ENCODE assay signal across 13 cellular contexts in the genomic region with DNA sequence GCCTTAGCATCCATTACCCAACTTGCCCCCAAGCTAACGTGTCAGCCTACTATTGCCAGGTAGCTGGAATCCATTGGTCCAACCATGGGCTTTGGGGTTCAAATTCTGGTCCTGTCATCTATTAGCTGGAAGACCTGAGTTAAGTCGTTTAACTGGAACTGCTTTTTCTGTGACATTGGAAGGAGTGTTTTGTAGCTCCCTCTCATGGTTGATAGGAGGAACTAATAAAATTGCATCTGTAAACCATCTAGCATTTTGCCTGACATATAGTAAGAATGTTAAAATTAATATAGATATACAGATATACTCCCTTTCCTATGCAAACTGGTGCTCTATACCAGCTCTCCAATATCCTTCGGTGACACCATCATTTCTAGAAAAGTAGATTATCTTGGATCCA. TPM values are rescaled to one million over a fixed set of nuclear protein-coding genes. Genes with fewer than 3 reads are reported as not detected.
DNase-seq lines count a peak whose midpoint lies in the region; ATAC-seq, FAIRE-seq and TF ChIP-seq lines count a peak whose summit lies in the region.
"Had no signal": no experiment of that assay in that cellular context is flagged by ENCODE, and none has a peak within 500 bp of the region (broad histone marks: within the 10 kb centered on the region; RNA-seq: fewer than 3 reads in every experiment).

No MANE protein-coding gene starts in this region.

- peak; percentile 32; the same call in 1 of the 2 replicates for TF ChIP-seq RAD21 in GM12878 (IDR thresholded peaks at IDR 0.05; ENCODE audit: insufficient read depth, low read depth, low read length)

- CTCF ChIA-PET in GM12878 (lab: Yijun Ruan, JAX), result interaction anchor here (0.6 to 2.6 kb wide), 19 partner anchors 10 to 588 kb away, joined by 3 to 14 read pairs (median 4); no protein-coding TSS in a partner anchor

- BruUV-seq in GM12878 (replicated peaks; lab: Mats Ljungman, UMichigan), result no TSS peak

- H3K9me3 ChIP-seq in Karpas-422 (ENCODE audit: low read length) (no peaks in the 10 kb centered on the region), GM12878 (replicated peaks; ENCODE audit: control insufficient read depth, insufficient read depth, low read length) (no peaks in the 10 kb centered on the region)
- H3K9me3 ChIP-seq: suprapubic skin had no signal

- no peak for TF ChIP-seq EP300 in GM12878 (IDR thresholded peaks at IDR 0.05; ENCODE audit: borderline replicate concordance in 1 of 2, control insufficient read depth in 1 of 2, low read depth in 2 of 2, low read length in 2 of 2)

- RAD21 ChIA-PET in GM12878 (lab: Charles Lee; ENCODE audit: unreplicated experiment), result interaction anchor here (1.6 to 1.7 kb wide), 2 partner anchors 10 to 25 kb away, joined by 4 to 8 read pairs; no protein-coding TSS in a partner anchor

- no peak for FAIRE-seq in GM12878 (lab: Jason Lieb, UNC)

- H3K36me3 ChIP-seq in GM06990 (ENCODE audit: control insufficient read depth, insufficient read depth, low read length), result no peaks in the 10 kb centered on the region
- H3K36me3 ChIP-seq in Karpas-422 (ENCODE audit: insufficient read depth, low read length), result no peaks in the 10 kb centered on the region
- no peaks in the 10 kb centered on the region for H3K36me3 ChIP-seq in GM12878 (ENCODE audit: control insufficient read depth in 2 of 2, insufficient read depth in 2 of 2, low read length in 1 of 2)
- H3K36me3 ChIP-seq: suprapubic skin, WERI-Rb-1 had no signal

- H3K4me2 ChIP-seq in Karpas-422 (ENCODE audit: low read depth, low read length, poor library complexity, severe bottlenecking), result no peak overlapping the region
- H3K4me2 ChIP-seq in GM12878 (ENCODE audit: control insufficient read depth, insufficient read depth), result no peak overlapping the region

- 18% methylated on average over 3 of the region's 3 CpGs for WGBS in GM12878 (ENCODE audit: insufficient coverage, insufficient replicate concordance, low lambda C conversion rate, missing lambda C conversion rate)

- H4K20me1 ChIP-seq in Karpas-422 (ENCODE audit: insufficient read depth, low read depth, low read length) (no peaks in the 10 kb centered on the region), GM12878 (ENCODE audit: control insufficient read depth, insufficient read depth) (no peaks in the 10 kb centered on the region)

- intact Hi-C loops in GM12878 (cut with micrococcal nuclease; ENCODE audit: unreplicated experiment), result no loop called here

- TF ChIP-seq CTCF in GM06990 (IDR thresholded peaks at IDR 0.05; ENCODE audit: insufficient read depth, low read length, poor library complexity, severe bottlenecking) (peak; percentile 35), GM12878 (IDR thresholded peaks at IDR 0.05 in 2 of 3, conservative IDR thresholded peaks at IDR 0.05 in 1 of 3; ENCODE audit: control insufficient read depth in 2 of 3, extremely low read depth in 1 of 3, insufficient read depth in 1 of 3, low read depth in 3 of 3, low read length in 3 of 3) (peak in 2 of 3 experiments; percentile 21 to 34; a peak in 3 of 6 replicates), nephron (IDR thresholded peaks at IDR 0.05; ENCODE audit: unreplicated experiment in 3 of 3) (peak; percentile 15 to 35 (median 24))

- POLR2A ChIA-PET in GM12878 (lab: Charles Lee), result interaction anchor here (0.7 kb wide), 1 partner anchor 22 kb away, joined by 3 read pairs; no protein-coding TSS in a partner anchor

- H3K9me3 Mint-ChIP-seq in nephron, result no peaks in the 10 kb centered on the region
- H3K9me3 Mint-ChIP-seq: activated T-helper 17 cell treated with anti-CD3 and anti-CD28 coated beads, Interleukin-2, amount 50 U/mL, for 72 hours; effector memory CD8-positive, alpha-beta T cell; natural killer cell had no signal

- H3K9ac ChIP-seq in Karpas-422 (ENCODE audit: low read length) (no peak overlapping the region), GM12878 (ENCODE audit: control insufficient read depth, insufficient read depth, low read length) (no peak overlapping the region)

- H3K4me1 Mint-ChIP-seq in nephron, result peaks cover 71% of the 10 kb centered on the region
- H3K4me1 Mint-ChIP-seq: activated T-helper 17 cell treated with anti-CD3 and anti-CD28 coated beads, Interleukin-2, amount 50 U/mL, for 72 hours; natural killer cell had no signal

- H3K79me2 ChIP-seq in Karpas-422 (ENCODE audit: low read length), result no peaks in the 10 kb centered on the region
- no peaks in the 10 kb centered on the region for H3K79me2 ChIP-seq in GM12878 (ENCODE audit: control insufficient read depth, insufficient read depth, low read length)

- ATAC-seq in GM12878 (no peak; the same call in 2 of the 3 replicates), GM18502 (IDR thresholded peaks at IDR 0.05; ENCODE audit: poor library complexity, unreplicated experiment) (no peak), HG03095 (IDR thresholded peaks at IDR 0.05; ENCODE audit: unreplicated experiment) (no peak), GM19467 (IDR thresholded peaks at IDR 0.05; ENCODE audit: unreplicated experiment) (no peak)
- ATAC-seq: activated T-helper 17 cell treated with anti-CD3 and anti-CD28 coated beads, Interleukin-2, amount 50 U/mL, for 72 hours; effector memory CD8-positive, alpha-beta T cell; natural killer cell had no signal

- H3K9me2 ChIP-seq in Karpas-422 (replicated peaks; ENCODE audit: insufficient read depth, low read length), result no peaks in the 10 kb centered on the region

- peak overlapping the region in 1 of 3 experiments; percentile 6 for H3K4me3 Mint-ChIP-seq in nephron
- H3K4me3 Mint-ChIP-seq: activated T-helper 17 cell treated with anti-CD3 and anti-CD28 coated beads, Interleukin-2, amount 50 U/mL, for 72 hours; effector memory CD8-positive, alpha-beta T cell; natural killer cell had no signal

- H3K4me3 ChIP-seq in GM06990 (replicated peaks; ENCODE audit: low read depth, low read length) (no peak overlapping the region), Karpas-422 (ENCODE audit: low read length) (no peak overlapping the region), GM12878 (no peak overlapping the region)
- H3K4me3 ChIP-seq: suprapubic skin had no signal

- in situ Hi-C loops in GM12878 (cut with MboI), result no loop called here

- H3K27me3 ChIP-seq in GM06990 (replicated peaks; ENCODE audit: control insufficient read depth, insufficient read depth, low read length) (no peaks in the 10 kb centered on the region), Karpas-422 (ENCODE audit: low read length) (no peaks in the 10 kb centered on the region), GM12878 (replicated peaks in 1 of 2; ENCODE audit: control insufficient read depth in 2 of 2, insufficient read depth in 2 of 2, low read length in 1 of 2) (no peaks in the 10 kb centered on the region; a peak in 1 of 4 replicates)

- H3K27ac Mint-ChIP-seq in nephron, result peak overlapping the region; percentile 60 to 88 (median 76)
- H3K27ac Mint-ChIP-seq: activated T-helper 17 cell treated with anti-CD3 and anti-CD28 coated beads, Interleukin-2, amount 50 U/mL, for 72 hours; effector memory CD8-positive, alpha-beta T cell; natural killer cell had no signal

- H3K27ac ChIP-seq in Karpas-422 (ENCODE audit: low read length) (no peak overlapping the region), GM12878 (ENCODE audit: control insufficient read depth, insufficient read depth) (no peak overlapping the region)
- H3K27ac ChIP-seq: suprapubic skin, WERI-Rb-1 had no signal

- DNase-seq in GM06990 (ENCODE audit: extremely low read depth, insufficient read length) (no peak), Karpas-422 (peak; percentile 65), GM12878 (ENCODE audit: low read depth, low spot score) (no peak)
- DNase-seq: effector memory CD8-positive, alpha-beta T cell; natural killer cell; NCI-H524 treated with DMSO at 0.1 percent for 48 hours; WERI-Rb-1 had no signal

- H3K27me3 Mint-ChIP-seq in nephron (ENCODE audit: low read depth), result no peaks in the 10 kb centered on the region

- H3K4me1 ChIP-seq in Karpas-422 (ENCODE audit: low read length) (peaks cover 6% of the 10 kb centered on the region), GM12878 (ENCODE audit: control insufficient read depth, insufficient read depth, low read length) (no peaks in the 10 kb centered on the region)
- H3K4me1 ChIP-seq: suprapubic skin had no signal

- no peak for TF ChIP-seq POLR2A in GM12878 (IDR thresholded peaks at IDR 0.05; ENCODE audit: low read depth, low read length)

- H2AFZ ChIP-seq in Karpas-422 (ENCODE audit: low read length), result no peak overlapping the region
- no peak overlapping the region for H2AFZ ChIP-seq in GM12878 (ENCODE audit: control insufficient read depth, low read depth, low read length)

- H3K36me3 Mint-ChIP-seq in nephron (ENCODE audit: low read depth), result no peaks in the 10 kb centered on the region
- H3K36me3 Mint-ChIP-seq: natural killer cell had no signal

- SMC1A ChIA-PET in GM12878 (lab: Charles Lee; ENCODE audit: uncharacterized antibody, unreplicated experiment), result interaction anchor here (0.7 to 2.8 kb wide), 7 partner anchors 10 to 146 kb away, joined by 3 to 21 read pairs (median 4); no protein-coding TSS in a partner anchor

RNA-seq across cellular contexts. Expression of gene SLF2, which starts 23.8 kb away (rescaled TPM):
- total RNA-seq in Karpas-422 (2014; rRNA removed; shearing (Covaris generic); ENCODE audit: low replicate concordance), result 27.5 and 52.4 TPM in 2 replicates
- total RNA-seq in GM12878 (2013; cell fraction: nucleolus; rRNA removed), result 160 and 169 TPM in 2 replicates
- total RNA-seq in GM12878 (2014; rRNA removed) (17.8 and 20.1 TPM in 2 replicates), GM12878 (2014; rRNA removed; fragmentation: Illumina TruSeq; extraction: Trizol) (25.2 and 26.3 TPM in 2 replicates), GM12878 (2021) (14.9 and 19.6 TPM in 2 replicates)
- polyA plus RNA-seq in GM12878 (2011; ENCODE audit: low read depth), result 5.7 TPM
- polyA plus RNA-seq in GM12878 (2011; rRNA removed) (18.1 and 26.7 TPM in 2 replicates), GM12878 (2014; fragmentation: Illumina TruSeq; extraction: Trizol) (17.0 and 22.9 TPM in 2 replicates), GM12878 (2014; fragmentation: Nextera tagmentation; extraction: Ambion mirVana) (1 to 10 TPM; 3.0 to 3.1 TPM), GM12878 (2014; rRNA removed) (12.8 and 13.1 TPM in 2 replicates), GM12878 (2016; fragmentation: Nextera tagmentation; extraction: Ambion mirVana) (10 to 100 TPM; 21.3 to 22.0 TPM)
- 9.4 and 9.6 TPM in 2 replicates for polyA plus RNA-seq in GM12878 (2011; cell fraction: cytosol; rRNA removed)
- polyA plus RNA-seq in GM12878 (2011; cell fraction: nucleus; rRNA removed), result 21.0 and 24.1 TPM in 2 replicates
- polyA plus RNA-seq in GM12878 (2012), result 10.3 and 12.5 TPM in 2 replicates
- polyA minus RNA-seq in GM12878 (2011; rRNA and poly(A)+ RNA removed), result 20.8 and 21.3 TPM in 2 replicates
- 11.4 and 15.2 TPM in 2 replicates for polyA minus RNA-seq in GM12878 (2011; cell fraction: cytosol; rRNA and poly(A)+ RNA removed)
- polyA minus RNA-seq in GM12878 (2011; cell fraction: nucleus; rRNA and poly(A)+ RNA removed), result 58.8 and 97.6 TPM in 2 replicates
